In the genomic region with DNA sequence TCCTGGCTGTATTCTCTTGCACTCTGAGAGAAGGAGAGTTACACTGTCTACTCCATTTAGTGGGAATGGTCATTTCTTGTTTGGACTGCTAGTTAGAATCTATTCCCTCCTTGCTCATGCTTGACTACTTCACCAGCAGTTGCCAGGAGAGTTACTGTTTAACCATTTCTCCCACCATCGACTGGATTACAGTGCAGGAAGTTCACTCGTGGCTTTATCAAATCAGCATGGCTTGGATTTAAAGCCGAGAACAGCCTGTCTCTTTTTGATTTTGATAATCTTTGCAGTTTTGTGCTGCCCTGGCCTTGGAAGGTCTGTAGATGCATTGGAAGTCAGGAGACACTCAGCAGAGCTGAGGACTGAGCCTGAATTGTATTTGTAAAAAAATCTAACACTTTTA, we compare ENCODE assay signal across 18 cellular contexts. TPM values are rescaled to one million over a fixed set of nuclear protein-coding genes. Genes with fewer than 3 reads are reported as not detected.
"Had no signal": no experiment of that assay in that cellular context is flagged by ENCODE, and none has a peak within 500 bp of the region (broad histone marks: within the 10 kb centered on the region; RNA-seq: fewer than 3 reads in every experiment).

No MANE protein-coding gene starts in this region.

- H3K4me3 ChIP-seq: esophagus squamous epithelium, smooth muscle cell, suprapubic skin, upper lobe of left lung had no signal

- DNase-seq: activated CD4-positive, CD25-positive, alpha-beta regulatory T cell treated with anti-CD3 and anti-CD28 coated beads, Interleukin-2, amount 50 U/mL, for 72 hours; activated naive CD4-positive, alpha-beta T cell treated with anti-CD3 and anti-CD28 coated beads, Interleukin-2, amount 50 U/mL, for 16 hours; esophagus squamous epithelium; left ventricle myocardium superior; mesendoderm; nephron progenitor cell; occipital lobe; right cardiac atrium; stimulated activated naive CD8-positive, alpha-beta T cell treated with anti-CD3 and anti-CD28 coated beads, Interleukin-15, Interleukin-2, amounts not matched to agents 100 U/mL and 50 U/mL, for 24 hours; T-helper 1 cell; T1000; upper lobe of left lung had no signal

- H3K36me3 ChIP-seq: esophagus squamous epithelium, suprapubic skin, upper lobe of left lung had no signal

- H3K27ac ChIP-seq: esophagus squamous epithelium, suprapubic skin, upper lobe of left lung had no signal

- ATAC-seq: left ventricle myocardium superior; right cardiac atrium; stimulated activated naive CD8-positive, alpha-beta T cell treated with anti-CD3 and anti-CD28 coated beads, Interleukin-15, Interleukin-2, amounts not matched to agents 100 U/mL and 50 U/mL, for 24 hours had no signal

- H3K27me3 Mint-ChIP-seq: progenitor cell of endocrine pancreas had no signal

- H3K27ac Mint-ChIP-seq: nephron progenitor cell, progenitor cell of endocrine pancreas had no signal

- H3K27me3 ChIP-seq: suprapubic skin, upper lobe of left lung had no signal

- H3K4me1 ChIP-seq: esophagus squamous epithelium, suprapubic skin, upper lobe of left lung had no signal

- H3K4me1 Mint-ChIP-seq: nephron progenitor cell had no signal

- H3K9me3 ChIP-seq: esophagus squamous epithelium, suprapubic skin, upper lobe of left lung had no signal

- H3K4me3 Mint-ChIP-seq: nephron progenitor cell had no signal

RNA-seq across cellular contexts. Expression of a gene that starts 3.2 kb away (rescaled TPM):
- total RNA-seq: cardiac septum, esophagus squamous epithelium, fibroblast of villous mesenchyme, glomerular endothelial cell, left ventricle myocardium superior, right cardiac atrium, smooth muscle cell had no signal
- polyA plus RNA-seq: right cardiac atrium, smooth muscle cell had no signal
